8 cellular contexts compared by ENCODE assay signal in genomic region chr19:38141108-38141507, GRCh38.
"Had no signal": no experiment of that assay in that cellular context is flagged by ENCODE, and none has a peak within 500 bp of the region (broad histone marks: within the 10 kb centered on the region; RNA-seq: fewer than 3 reads in every experiment).

No MANE protein-coding gene starts in this region.

- H3K4me3 ChIP-seq: GM23248, GM23338, HAP-1 had no signal

- ATAC-seq: GM23338, HCT116 had no signal

- H3K4me1 ChIP-seq: HAP-1 had no signal

- H3K4me3 Mint-ChIP-seq: GM23338, H9, HFFc6 had no signal

- H3K27ac Mint-ChIP-seq: GM23338, HFFc6 had no signal

- DNase-seq: GM23248, GOT3, H9, HCEC 1CT, HFFc6 had no signal

- H3K9me3 ChIP-seq: HAP-1 had no signal

- H3K36me3 ChIP-seq: HAP-1 had no signal

- H3K27ac ChIP-seq: GM23248 had no signal

- H3K9me3 Mint-ChIP-seq: GM23338, H9, HFFc6 had no signal
